8 cellular contexts compared by ENCODE assay signal in genomic region chr12:12916135-12916956, GRCh38. TPM values are rescaled to one million over a fixed set of nuclear protein-coding genes. Genes with fewer than 3 reads are reported as not detected.
DNase-seq lines count a peak whose midpoint lies in the region; ATAC-seq and TF ChIP-seq lines count a peak whose summit lies in the region.

No MANE protein-coding gene starts in this region.

- H3K4me3 Mint-ChIP-seq in activated T-helper 2 cell treated with anti-CD3 and anti-CD28 coated beads, Interferon-gamma antibody, Interleukin-2, Interleukin-4, amounts not matched to agents 10 μg/mL and 5 μg/mL and 100 μg/mL, durations not matched to agents 14 hours and 24 hours and 36 hours (ENCODE audit: low read depth) = no peak overlapping the region

- peak; percentile 74 for TF ChIP-seq CTCF in RWPE2 (IDR thresholded peaks at IDR 0.05; ENCODE audit: poor library complexity, severe bottlenecking)
- TF ChIP-seq CTCF in foreskin keratinocyte (conservative IDR thresholded peaks at IDR 0.05) = peak; percentile 97
- peak; percentile 92 to 98 for TF ChIP-seq CTCF in suprapubic skin (IDR thresholded peaks at IDR 0.05)

- WGBS in suprapubic skin = 21% methylated on average over 16 of the region's 19 CpGs

- TF ChIP-seq EP300 in suprapubic skin (IDR thresholded peaks at IDR 0.05) = no peak

- H3K36me3 Mint-ChIP-seq in activated T-helper 2 cell treated with anti-CD3 and anti-CD28 coated beads, Interferon-gamma antibody, Interleukin-2, Interleukin-4, amounts not matched to agents 10 μg/mL and 5 μg/mL and 100 μg/mL, durations not matched to agents 14 hours and 24 hours and 36 hours (ENCODE audit: low read depth) = no peaks in the 10 kb centered on the region

- no peaks in the 10 kb centered on the region for H3K9me3 Mint-ChIP-seq in activated T-helper 2 cell treated with anti-CD3 and anti-CD28 coated beads, Interferon-gamma antibody, Interleukin-2, Interleukin-4, amounts not matched to agents 10 μg/mL and 5 μg/mL and 100 μg/mL, durations not matched to agents 14 hours and 24 hours and 36 hours

- TF ChIP-seq POLR2A in suprapubic skin (IDR thresholded peaks at IDR 0.05) = no peak

- peaks cover 18% of the 10 kb centered on the region for H3K27me3 Mint-ChIP-seq in activated T-helper 2 cell treated with anti-CD3 and anti-CD28 coated beads, Interferon-gamma antibody, Interleukin-2, Interleukin-4, amounts not matched to agents 10 μg/mL and 5 μg/mL and 100 μg/mL, durations not matched to agents 14 hours and 24 hours and 36 hours (ENCODE audit: low read depth)

- no peaks in the 10 kb centered on the region for H3K27me3 ChIP-seq in RWPE2 (ENCODE audit: insufficient read depth, poor library complexity, severe bottlenecking)
- H3K27me3 ChIP-seq in foreskin keratinocyte = no peaks in the 10 kb centered on the region
- no peaks in the 10 kb centered on the region for H3K27me3 ChIP-seq in suprapubic skin

- peaks cover 10% of the 10 kb centered on the region for H3K4me1 Mint-ChIP-seq in activated T-helper 2 cell treated with anti-CD3 and anti-CD28 coated beads, Interferon-gamma antibody, Interleukin-2, Interleukin-4, amounts not matched to agents 10 μg/mL and 5 μg/mL and 100 μg/mL, durations not matched to agents 14 hours and 24 hours and 36 hours (ENCODE audit: low read depth)

- peak; percentile 97 for ATAC-seq in GM21723 (IDR thresholded peaks at IDR 0.05; ENCODE audit: unreplicated experiment)
- ATAC-seq in RWPE2 (ENCODE audit: low read depth) = peak; percentile 78
- ATAC-seq in foreskin keratinocyte = peak; percentile 78

- intact Hi-C loops in activated T-helper 2 cell treated with anti-CD3 and anti-CD28 coated beads, Interferon-gamma antibody, Interleukin-2, Interleukin-4, amounts not matched to agents 10 μg/mL and 5 μg/mL and 100 μg/mL, durations not matched to agents 14 hours and 24 hours and 36 hours (cut with micrococcal nuclease) = loop anchor here (1.0 to 2.0 kb wide), 5 partner anchors 67 to 744 kb away; no protein-coding TSS in a partner anchor

- H3K36me3 ChIP-seq in RWPE2 (ENCODE audit: low read depth) = peaks cover 43% of the 10 kb centered on the region
- no peaks in the 10 kb centered on the region for H3K36me3 ChIP-seq in suprapubic skin

- no peak overlapping the region for H3K27ac ChIP-seq in RWPE2 (ENCODE audit: poor library complexity, severe bottlenecking)
- no peak overlapping the region for H3K27ac ChIP-seq in foreskin keratinocyte
- no peak overlapping the region for H3K27ac ChIP-seq in suprapubic skin

- DNase-seq in DMS79 (lab: John Stamatoyannopoulos, UW) (peak; percentile 93), LHCN-M2 (ENCODE audit: low read depth) (peak; percentile 68), RWPE2 (ENCODE audit: low spot score) (no peak), foreskin keratinocyte (peak in 1 of 2 donors; percentile 53), occipital lobe (lab: John Stamatoyannopoulos, UW) (peak; percentile 86), suprapubic skin (ENCODE audit: low spot score in 2 of 2) (peak; percentile 92 to 93)
- peak; percentile 76 for DNase-seq in activated T-helper 2 cell treated with anti-CD3 and anti-CD28 coated beads, Interferon-gamma antibody, Interleukin-2, Interleukin-4, amounts not matched to agents 10 μg/mL and 5 μg/mL and 100 μg/mL, durations not matched to agents 14 hours and 24 hours and 36 hours (ENCODE audit: low spot score)

- no peaks in the 10 kb centered on the region for H3K9me3 ChIP-seq in RWPE2 (ENCODE audit: severe bottlenecking)
- no peaks in the 10 kb centered on the region for H3K9me3 ChIP-seq in suprapubic skin

- H3K4me3 ChIP-seq in RWPE2 (ENCODE audit: severe bottlenecking) (no peak overlapping the region), suprapubic skin (no peak overlapping the region)

- H3K4me1 ChIP-seq in RWPE2 (ENCODE audit: insufficient read depth, poor library complexity, severe bottlenecking) (no peaks in the 10 kb centered on the region), foreskin keratinocyte (no peaks in the 10 kb centered on the region), suprapubic skin (peaks cover 10% of the 10 kb centered on the region)

- no peak overlapping the region for H3K27ac Mint-ChIP-seq in activated T-helper 2 cell treated with anti-CD3 and anti-CD28 coated beads, Interferon-gamma antibody, Interleukin-2, Interleukin-4, amounts not matched to agents 10 μg/mL and 5 μg/mL and 100 μg/mL, durations not matched to agents 14 hours and 24 hours and 36 hours

RNA-seq across cellular contexts. Expression of gene GPRC5A, which starts 25.0 kb away (rescaled TPM):
- total RNA-seq in LHCN-M2 (2014; rRNA removed) = 1.7 and 2.6 TPM in 2 replicates
- 2.1 TPM for polyA plus RNA-seq in LHCN-M2 (2012)
- not detected in 2 replicates for total RNA-seq in activated T-helper 2 cell treated with anti-CD3 and anti-CD28 coated beads, Interferon-gamma antibody, Interleukin-2, Interleukin-4, amounts not matched to agents 10 μg/mL and 5 μg/mL and 100 μg/mL, durations not matched to agents 14 hours and 24 hours and 36 hours
- total RNA-seq in foreskin keratinocyte = 9.3 and 14.2 TPM in 2 replicates
- 6.2 and 7.2 TPM in 2 replicates for polyA plus RNA-seq in foreskin keratinocyte
- 0.31 TPM for total RNA-seq in occipital lobe
- 10 to 100 TPM in 1 of 4 donors, 1 to 10 TPM in 3; 4.0 to 11.0 (median 7.2) TPM for total RNA-seq in suprapubic skin

RNA-seq across cellular contexts. Expression of gene GPRC5D, which starts 35.6 kb away (rescaled TPM):
- total RNA-seq in LHCN-M2 (2014; rRNA removed) = not detected in 2 replicates
- not detected for polyA plus RNA-seq in LHCN-M2 (2012)
- total RNA-seq in activated T-helper 2 cell treated with anti-CD3 and anti-CD28 coated beads, Interferon-gamma antibody, Interleukin-2, Interleukin-4, amounts not matched to agents 10 μg/mL and 5 μg/mL and 100 μg/mL, durations not matched to agents 14 hours and 24 hours and 36 hours = not detected in 2 replicates
- not detected in 2 replicates for total RNA-seq in foreskin keratinocyte
- not detected in 2 replicates for polyA plus RNA-seq in foreskin keratinocyte
- total RNA-seq in occipital lobe = not detected
- 10 to 100 TPM in 2 of 4 donors, 1 to 10 TPM in 1, not detected in 1; 2.2 to 97.6 (median 13.4) TPM for total RNA-seq in suprapubic skin
